1 cellular context compared by ENCODE assay signal in genomic region chr11:34907934-34908593, GRCh38.
TF ChIP-seq lines count a peak whose summit lies in the region.

No MANE protein-coding gene starts in this region.

TF ChIP-seq in HepG2, 621 proteins besides CTCF, POLR2A, EP300 and RAD21 (continued from another document):
- TF ChIP-seq FOSL2 (CRISPR knock-in tag; IDR thresholded peaks at IDR 0.05) = peak; percentile 93
- TF ChIP-seq ATF3 (CRISPR knock-in tag; IDR thresholded peaks at IDR 0.05) = peak; percentile 70; the same call in 1 of the 2 replicates
- 0 out of 2 replicates have a peak, but pooled peaks have one; percentile 51 for TF ChIP-seq ZBTB43 (CRISPR knock-in tag; conservative IDR thresholded peaks at IDR 0.05)
- no peak for TF ChIP-seq PCBP2 (optimal IDR thresholded peaks at IDR 0.05; ENCODE audit: low read depth, low read length, poor library complexity, severe bottlenecking)
- no peak for TF ChIP-seq ZNF317 (CRISPR knock-in tag; IDR thresholded peaks at IDR 0.05)
- TF ChIP-seq MBD4 (IDR thresholded peaks at IDR 0.05; ENCODE audit: borderline replicate concordance, low read length) = no peak
- TF ChIP-seq SOX13 (IDR thresholded peaks at IDR 0.05) = no peak
- peak in 1 of 2 experiments; percentile 53; a peak in 2 of 4 replicates for TF ChIP-seq SOX13 (CRISPR knock-in tag; conservative IDR thresholded peaks at IDR 0.05 in 1 of 2, IDR thresholded peaks at IDR 0.05 in 1 of 2)
- peak; percentile 30; the same call in 1 of the 2 replicates for TF ChIP-seq GATAD2A (CRISPR knock-in tag; IDR thresholded peaks at IDR 0.05)
- TF ChIP-seq MAFF (IDR thresholded peaks at IDR 0.05; ENCODE audit: low read depth, low read length) = peak; percentile 61; the same call in 1 of the 2 replicates
- TF ChIP-seq CSRNP2 (CRISPR knock-in tag; conservative IDR thresholded peaks at IDR 0.05; ENCODE audit: low read depth) = no peak
- peak; percentile 62; the same call in 1 of the 2 replicates for TF ChIP-seq JUND (CRISPR knock-in tag; IDR thresholded peaks at IDR 0.05)
- no peak for TF ChIP-seq ZNF781 (CRISPR knock-in tag; IDR thresholded peaks at IDR 0.05; ENCODE audit: borderline replicate concordance, not compliant biosample characterization)
- peak; percentile 61; the same call in 1 of the 2 replicates for TF ChIP-seq JUNB (CRISPR knock-in tag; IDR thresholded peaks at IDR 0.05; ENCODE audit: borderline replicate concordance)
